ENCODE assay signal across 1 cellular context in genomic region chr11:9740202-9740881, GRCh38.
TF ChIP-seq lines count a peak whose summit lies in the region.

No MANE protein-coding gene starts in this region.

TF ChIP-seq in GM12878, 131 proteins besides CTCF, POLR2A, EP300 and RAD21:
- TF ChIP-seq MLLT1 (IDR thresholded peaks at IDR 0.05) (no peak), JUNB (IDR thresholded peaks at IDR 0.05) (peak; percentile 29; the same call in 1 of the 2 replicates), IRF4 (IDR thresholded peaks at IDR 0.05; ENCODE audit: low read depth, low read length) (0 out of 2 replicates have a peak, but pooled peaks have one; percentile 18)
